In genomic region chr9:16060457-16061129, GRCh38 we compare ENCODE assay signal across 17 cellular contexts.
DNase-seq lines count a peak whose midpoint lies in the region; ATAC-seq and TF ChIP-seq lines count a peak whose summit lies in the region.
"Had no signal": no experiment of that assay in that cellular context is flagged by ENCODE, and none has a peak within 500 bp of the region (broad histone marks: within the 10 kb centered on the region; RNA-seq: fewer than 3 reads in every experiment).

No MANE protein-coding gene starts in this region.

- no TSS peak for BruUV-seq in mammary epithelial cell (replicated peaks; lab: Mats Ljungman, UMichigan)

- H3K27me3 ChIP-seq in mammary epithelial cell (ENCODE audit: insufficient read depth, low read length) (no peaks in the 10 kb centered on the region), breast epithelium (no peaks in the 10 kb centered on the region)
- H3K27me3 ChIP-seq: esophagus squamous epithelium, pancreas had no signal

- H3K4me2 ChIP-seq in mammary epithelial cell (ENCODE audit: insufficient read depth, low read depth, low read length), result no peak overlapping the region

- peaks cover 4% of the 10 kb centered on the region for H3K27me3 Mint-ChIP-seq in nephron progenitor cell (ENCODE audit: low read depth, poor library complexity)
- H3K27me3 Mint-ChIP-seq in naive thymus-derived CD8-positive, alpha-beta T cell, result no peaks in the 10 kb centered on the region

- no peak overlapping the region for H3K4me3 ChIP-seq in mammary epithelial cell (replicated peaks in 1 of 3; ENCODE audit: insufficient read depth in 1 of 3, low read depth in 2 of 3, low read length in 3 of 3)
- H3K4me3 ChIP-seq in breast epithelium, result no peak overlapping the region
- H3K4me3 ChIP-seq: coronary artery, esophagus squamous epithelium, HAP-1, pancreas had no signal

- H4K20me1 ChIP-seq in mammary epithelial cell (ENCODE audit: insufficient read depth, low read length), result no peaks in the 10 kb centered on the region

- H3K27ac Mint-ChIP-seq in nephron progenitor cell, result no peak overlapping the region
- H3K27ac Mint-ChIP-seq in naive thymus-derived CD8-positive, alpha-beta T cell, result peak overlapping the region in 1 of 10 donors; percentile 23

- peak; percentile 56 for ATAC-seq in HG02623 (IDR thresholded peaks at IDR 0.05; ENCODE audit: unreplicated experiment)
- ATAC-seq in SK-N-SH treated with all-trans-retinoic acid at 6 μM for 48 hours, result no peak
- ATAC-seq in naive thymus-derived CD8-positive, alpha-beta T cell, result no peak
- ATAC-seq: Panc1 had no signal

- in situ Hi-C loops in mammary epithelial cell (cut with MboI; ENCODE audit: low sequenced_read_pairs in 2 of 2), result no loop called here

- WGBS in mammary epithelial cell (ENCODE audit: low coverage, missing lambda C conversion rate), result 56% methylated on average over 3 of the region's 3 CpGs

- no peaks in the 10 kb centered on the region for H3K36me3 ChIP-seq in mammary epithelial cell (ENCODE audit: insufficient read depth, low read length)
- no peaks in the 10 kb centered on the region for H3K36me3 ChIP-seq in breast epithelium
- H3K36me3 ChIP-seq: esophagus squamous epithelium, HAP-1, pancreas had no signal

- H3K9ac ChIP-seq in mammary epithelial cell (ENCODE audit: insufficient read depth, low read length), result no peak overlapping the region

- CTCF ChIA-PET in mammary epithelial cell (lab: Charles Lee; ENCODE audit: low non-redundant PET), result interaction anchor here (0.5 kb wide), 1 partner anchor 188 kb away, joined by 4 read pairs; no protein-coding TSS in a partner anchor

- no peak overlapping the region for H3K4me3 Mint-ChIP-seq in nephron progenitor cell
- H3K4me3 Mint-ChIP-seq in naive thymus-derived CD8-positive, alpha-beta T cell, result no peak overlapping the region

- peak overlapping the region; percentile 58 for H2AFZ ChIP-seq in mammary epithelial cell (ENCODE audit: low read depth, low read length)

- peaks cover 6% of the 10 kb centered on the region for H3K9me3 ChIP-seq in mammary epithelial cell (replicated peaks; ENCODE audit: insufficient read depth, low read length)
- no peaks in the 10 kb centered on the region for H3K9me3 ChIP-seq in breast epithelium
- H3K9me3 ChIP-seq: esophagus squamous epithelium, HAP-1, pancreas had no signal

- H3K27ac ChIP-seq in mammary epithelial cell (ENCODE audit: insufficient read depth, low read depth, low read length) (no peak overlapping the region), breast epithelium (no peak overlapping the region)
- H3K27ac ChIP-seq: coronary artery, esophagus squamous epithelium had no signal

- POLR2A ChIA-PET in naive thymus-derived CD8-positive, alpha-beta T cell (lab: Charles Lee), result no interaction called here

- peaks cover 4% of the 10 kb centered on the region for H3K9me3 Mint-ChIP-seq in nephron progenitor cell
- H3K9me3 Mint-ChIP-seq in naive thymus-derived CD8-positive, alpha-beta T cell, result peaks cover 0 to 2% (median 0%) of the 10 kb centered on the region in 9 donors

- no peak for TF ChIP-seq CTCF in mammary epithelial cell (conservative IDR thresholded peaks at IDR 0.05 in 1 of 2, IDR thresholded peaks at IDR 0.05 in 1 of 2; ENCODE audit: extremely low read depth in 1 of 2, insufficient read depth in 1 of 2, low read depth in 1 of 2, low read length in 2 of 2)
- TF ChIP-seq CTCF in breast epithelium (IDR thresholded peaks at IDR 0.05), result no peak
- TF ChIP-seq CTCF in nephron progenitor cell (IDR thresholded peaks at IDR 0.05), result no peak

- DNase-seq in mammary epithelial cell (peak; percentile 68), breast epithelium (ENCODE audit: low spot score in 2 of 2) (no peak), M059J (ENCODE audit: low read depth) (peak; percentile 14), NCI-H510A treated with DMSO at 0.1 percent for 48 hours (lab: John Stamatoyannopoulos, UW) (no peak), nephron progenitor cell (no peak)
- DNase-seq in naive thymus-derived CD8-positive, alpha-beta T cell, result no peak
- DNase-seq: activated CD8-positive, alpha-beta memory T cell treated with anti-CD3 and anti-CD28 coated beads for 24 hours; esophagus squamous epithelium; mesendoderm; NCI-H226; pancreas; stimulated activated CD4-positive, alpha-beta T cell treated with anti-CD3 and anti-CD28 coated beads, Interleukin-12 subunit alpha, Interleukin-12 subunit beta, amount 100 ng/mL, for 4 hours had no signal

- dilution Hi-C loops in mammary epithelial cell (cut with HindIII; ENCODE audit: low sequenced_read_pairs), result no loop called here

- intact Hi-C loops in mammary epithelial cell (cut with micrococcal nuclease), result loop anchor here (5.0 kb wide), 1 partner anchor 72 kb away; no protein-coding TSS in a partner anchor
- intact Hi-C loops in breast epithelium (cut with DNase I; ENCODE audit: low total_unique reads), result no loop called here

- peaks cover 4% of the 10 kb centered on the region for H3K36me3 Mint-ChIP-seq in nephron progenitor cell (ENCODE audit: low read depth)
- peaks cover 0 to 3% (median 0%) of the 10 kb centered on the region in 3 donors for H3K36me3 Mint-ChIP-seq in naive thymus-derived CD8-positive, alpha-beta T cell

- no peaks in the 10 kb centered on the region for H3K79me2 ChIP-seq in mammary epithelial cell (ENCODE audit: insufficient read depth, low read length)

- no peak for TF ChIP-seq POLR2A in breast epithelium (IDR thresholded peaks at IDR 0.05)

- H3K4me1 ChIP-seq in mammary epithelial cell (ENCODE audit: insufficient read depth, low read length) (peaks cover 60% of the 10 kb centered on the region), breast epithelium (no peaks in the 10 kb centered on the region)
- H3K4me1 ChIP-seq: esophagus squamous epithelium, HAP-1, pancreas had no signal

- H3K4me1 Mint-ChIP-seq in nephron progenitor cell, result peaks cover 43% of the 10 kb centered on the region
- peaks cover 9 to 33% (median 20%) of the 10 kb centered on the region in 4 donors for H3K4me1 Mint-ChIP-seq in naive thymus-derived CD8-positive, alpha-beta T cell

TF ChIP-seq in SK-N-SH treated with all-trans-retinoic acid at 6 μM for 48 hours, 23 proteins besides CTCF, POLR2A, EP300 and RAD21 (continues in another document):
- no peak for TF ChIP-seq CSDC2 (CRISPR knock-in tag; IDR thresholded peaks at IDR 0.05)
- TF ChIP-seq PPARA (CRISPR knock-in tag; IDR thresholded peaks at IDR 0.05; ENCODE audit: borderline replicate concordance), result no peak
- no peak for TF ChIP-seq POU6F1 (CRISPR knock-in tag; IDR thresholded peaks at IDR 0.05; ENCODE audit: borderline replicate concordance, low read depth)
- TF ChIP-seq ZFP30 (CRISPR knock-in tag; IDR thresholded peaks at IDR 0.05), result no peak
- no peak for TF ChIP-seq ZC3H10 (CRISPR knock-in tag; IDR thresholded peaks at IDR 0.05)
- no peak for TF ChIP-seq SNAI2 (CRISPR knock-in tag; IDR thresholded peaks at IDR 0.05)
- no peak for TF ChIP-seq ESRRG (CRISPR knock-in tag; IDR thresholded peaks at IDR 0.05)
- no peak for TF ChIP-seq CSRNP3 (CRISPR knock-in tag; IDR thresholded peaks at IDR 0.05)
- TF ChIP-seq CREB5 (CRISPR knock-in tag; IDR thresholded peaks at IDR 0.05; ENCODE audit: low read depth), result no peak
- no peak for TF ChIP-seq ZNF8 (CRISPR knock-in tag; IDR thresholded peaks at IDR 0.05)
- TF ChIP-seq ZNF565 (CRISPR knock-in tag; conservative IDR thresholded peaks at IDR 0.05; ENCODE audit: low read depth), result no peak

Comparison
In these comparisons a context has a peak if more than half of its experiments do, and no peak if none do; other contexts are left out.
1. DNase-seq: peak in mammary epithelial cell (single experiment) and M059J (single experiment); none in breast epithelium (0 of 2), NCI-H510A treated with DMSO at 0.1 percent for 48 hours (single experiment), nephron progenitor cell (single experiment) and naive thymus-derived CD8-positive, alpha-beta T cell (0 of 10).